1 cellular context compared by ENCODE assay signal in genomic region chr5:103573411-103573810, GRCh38.
TF ChIP-seq lines count a peak whose summit lies in the region.

No MANE protein-coding gene starts in this region.

TF ChIP-seq in WTC11, 78 proteins besides CTCF, POLR2A, EP300 and RAD21 (continued from another document):
- TF ChIP-seq ARID4B (CRISPR knock-in tag; IDR thresholded peaks at IDR 0.05; ENCODE audit: borderline replicate concordance) = no peak
- TF ChIP-seq HMGXB4 (CRISPR knock-in tag; IDR thresholded peaks at IDR 0.05) = no peak
- TF ChIP-seq ATF3 (CRISPR knock-in tag; conservative IDR thresholded peaks at IDR 0.05) = no peak
- no peak for TF ChIP-seq FOXP1 (CRISPR knock-in tag; IDR thresholded peaks at IDR 0.05; ENCODE audit: borderline replicate concordance)
- no peak for TF ChIP-seq NFYB (CRISPR knock-in tag; conservative IDR thresholded peaks at IDR 0.05; ENCODE audit: low read depth)
- TF ChIP-seq ZNF671 (CRISPR knock-in tag; IDR thresholded peaks at IDR 0.05) = no peak
- no peak for TF ChIP-seq STAT6 (CRISPR knock-in tag; conservative IDR thresholded peaks at IDR 0.05; ENCODE audit: low read depth)
- TF ChIP-seq FOXJ3 (CRISPR knock-in tag; IDR thresholded peaks at IDR 0.05; ENCODE audit: borderline replicate concordance) = no peak
- TF ChIP-seq JUN (CRISPR knock-in tag; IDR thresholded peaks at IDR 0.05) = no peak
- TF ChIP-seq ATF2 (CRISPR knock-in tag; IDR thresholded peaks at IDR 0.05; ENCODE audit: borderline replicate concordance, low read depth) = no peak
- TF ChIP-seq ZBTB21 (CRISPR knock-in tag; IDR thresholded peaks at IDR 0.05; ENCODE audit: borderline replicate concordance) = no peak
- TF ChIP-seq ZNF317 (CRISPR knock-in tag; IDR thresholded peaks at IDR 0.05; ENCODE audit: borderline replicate concordance, low read depth) = no peak
